17 cellular contexts compared by ENCODE assay signal in the genomic region with DNA sequence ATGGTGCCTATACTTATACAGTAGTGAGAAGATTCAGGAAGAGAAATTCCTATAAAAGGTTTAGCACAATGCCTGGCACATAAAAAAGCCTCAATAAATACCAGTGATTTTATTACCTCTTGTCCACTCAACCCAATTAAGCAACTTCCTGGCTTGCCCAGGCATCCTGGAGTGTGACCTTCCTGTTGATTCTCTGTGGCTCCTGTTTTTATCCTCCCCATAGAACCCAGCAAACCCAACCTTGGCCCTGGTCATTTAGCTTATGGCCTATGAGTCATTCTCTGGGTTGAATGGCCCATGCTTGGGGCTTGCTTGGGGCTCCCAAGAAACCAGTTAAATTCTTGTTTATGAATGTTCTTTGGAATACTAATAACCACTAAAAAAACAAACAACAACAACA. TPM values are rescaled to one million over a fixed set of nuclear protein-coding genes. Genes with fewer than 3 reads are reported as not detected.
A peak's percentile ranks its signal among the peaks of the same experiment; 100 is the strongest.
DNase-seq lines count a peak whose midpoint lies in the region; ATAC-seq and TF ChIP-seq lines count a peak whose summit lies in the region.
"Had no signal": no experiment of that assay in that cellular context is flagged by ENCODE, and none has a peak within 500 bp of the region (broad histone marks: within the 10 kb centered on the region; RNA-seq: fewer than 3 reads in every experiment).

No MANE protein-coding gene starts in this region.

- no peaks in the 10 kb centered on the region for H3K36me3 Mint-ChIP-seq in activated CD4-positive, alpha-beta T cell treated with anti-CD3 and anti-CD28 coated beads, Interleukin-2, amount 10 ng/mL, durations not matched to agents 7 days and 5 days (ENCODE audit: low read depth)

- H3K27me3 ChIP-seq in gastrocnemius medialis = no peaks in the 10 kb centered on the region
- H3K27me3 ChIP-seq: heart right ventricle, ovary had no signal

- H3K4me1 ChIP-seq in gastrocnemius medialis = peaks cover 8 to 25% of the 10 kb centered on the region in 2 donors

- H3K27ac Mint-ChIP-seq in activated CD4-positive, alpha-beta T cell treated with anti-CD3 and anti-CD28 coated beads, Interleukin-2, amount 10 ng/mL, durations not matched to agents 7 days and 5 days = no peak overlapping the region

- CTCF ChIA-PET in activated CD4-positive, alpha-beta T cell treated with anti-CD3 and anti-CD28 coated beads, Interleukin-2, amount 10 ng/mL, durations not matched to agents 7 days and 5 days (lab: Charles Lee) = no interaction called here

- no peaks in the 10 kb centered on the region for H3K9me3 ChIP-seq in gastrocnemius medialis
- H3K9me3 ChIP-seq: heart right ventricle, ovary had no signal

- no peak overlapping the region for H3K4me3 ChIP-seq in gastrocnemius medialis
- H3K4me3 ChIP-seq: heart right ventricle, ovary had no signal

- H3K27ac ChIP-seq in gastrocnemius medialis = peak overlapping the region; percentile 6 to 34 (median 28)
- H3K27ac ChIP-seq: ovary had no signal

- in situ Hi-C loops in SK-MEL-5 (cut with HindIII; ENCODE audit: low pct_unique_long_range_greater_than_20kb, low sequenced_read_pairs) (no loop called here), gastrocnemius medialis (cut with MboI; ENCODE audit: low sequenced_read_pairs in 4 of 4) (no loop called here)

- no peak overlapping the region for H3K4me3 Mint-ChIP-seq in activated CD4-positive, alpha-beta T cell treated with anti-CD3 and anti-CD28 coated beads, Interleukin-2, amount 10 ng/mL, durations not matched to agents 7 days and 5 days

- POLR2A ChIA-PET in activated CD4-positive, alpha-beta T cell treated with anti-CD3 and anti-CD28 coated beads, Interleukin-2, amount 10 ng/mL, durations not matched to agents 7 days and 5 days (lab: Charles Lee) = no interaction called here

- DNase-seq in HT1080 (ENCODE audit: low read depth) = peak; percentile 46
- DNase-seq in SK-MEL-5 (ENCODE audit: low read depth, low spot score) = peak; percentile 57
- DNase-seq in foreskin melanocyte = peak; percentile 34
- DNase-seq in gastrocnemius medialis = no peak
- no peak for DNase-seq in NCI-H2107 treated with DMSO at 0.1 percent for 48 hours (lab: John Stamatoyannopoulos, UW; ENCODE audit: unreplicated experiment)
- no peak for DNase-seq in activated CD4-positive, alpha-beta T cell treated with anti-CD3 and anti-CD28 coated beads, Interleukin-2, amount 10 ng/mL, durations not matched to agents 7 days and 5 days
- DNase-seq: activated effector memory CD4-positive, alpha-beta T cell treated with Interleukin-2 at 50 U/mL for 16 hours; aorta; erythroblast; heart right ventricle; KBM-7; NCI-H1436; NCI-H446; ovary; stimulated activated CD4-positive, alpha-beta T cell treated with anti-CD3 and anti-CD28 coated beads, Interleukin-12 subunit alpha, Interleukin-12 subunit beta, amount 100 ng/mL, for 4 hours had no signal

- H3K4me1 Mint-ChIP-seq in activated CD4-positive, alpha-beta T cell treated with anti-CD3 and anti-CD28 coated beads, Interleukin-2, amount 10 ng/mL, durations not matched to agents 7 days and 5 days = no peaks in the 10 kb centered on the region

- TF ChIP-seq CTCF in gastrocnemius medialis (IDR thresholded peaks at IDR 0.05 in 4 of 5, conservative IDR thresholded peaks at IDR 0.05 in 1 of 5) = no peak

- peaks cover 32% of the 10 kb centered on the region for H3K27me3 Mint-ChIP-seq in activated CD4-positive, alpha-beta T cell treated with anti-CD3 and anti-CD28 coated beads, Interleukin-2, amount 10 ng/mL, durations not matched to agents 7 days and 5 days

- no peaks in the 10 kb centered on the region for H3K36me3 ChIP-seq in gastrocnemius medialis
- H3K36me3 ChIP-seq: heart right ventricle, ovary had no signal

- intact Hi-C loops in gastrocnemius medialis (cut with DNase I; ENCODE audit: low total_unique reads) = no loop called here

- TF ChIP-seq POLR2A in gastrocnemius medialis (IDR thresholded peaks at IDR 0.05) = no peak

- no peaks in the 10 kb centered on the region for H3K9me3 Mint-ChIP-seq in activated CD4-positive, alpha-beta T cell treated with anti-CD3 and anti-CD28 coated beads, Interleukin-2, amount 10 ng/mL, durations not matched to agents 7 days and 5 days

- ATAC-seq in gastrocnemius medialis (peak in 1 of 2 donors; percentile 27), GM21381 (IDR thresholded peaks at IDR 0.05; ENCODE audit: unreplicated experiment) (no peak), HG02763 (IDR thresholded peaks at IDR 0.05; ENCODE audit: unreplicated experiment) (no peak)

RNA-seq across cellular contexts. Expression of a gene that starts 21.4 kb away (rescaled TPM):
- total RNA-seq in HT1080 (2014; rRNA removed; shearing (Covaris generic)) = 955 and 1,238 TPM in 2 replicates
- polyA plus RNA-seq in HT1080 (2015; cell fraction: cytosol; rRNA removed) = 969 and 1,116 TPM in 2 replicates
- 1,737 and 2,034 TPM in 2 replicates for polyA plus RNA-seq in HT1080 (2015; cell fraction: nucleus; rRNA removed)
- 1,245 and 1,275 TPM in 2 replicates for total RNA-seq in SK-MEL-5 (2014; rRNA removed; shearing (Covaris generic))
- 1,268 and 1,800 TPM in 2 replicates for polyA plus RNA-seq in SK-MEL-5 (2015; cell fraction: cytosol; rRNA removed)
- 255 and 292 TPM in 2 replicates for polyA plus RNA-seq in SK-MEL-5 (2015; cell fraction: nucleus; rRNA removed)
- total RNA-seq in gastrocnemius medialis = 100 to 1,000 TPM in 3 of 4 donors, 10 to 100 TPM in 1; 87.7 to 209 (median 163) TPM
- 1 to 10 TPM in 1 of 2 experiments, under 1 TPM in 1; 0.27 to 1.1 TPM for total RNA-seq in activated CD4-positive, alpha-beta T cell treated with anti-CD3 and anti-CD28 coated beads, Interleukin-2, amount 10 ng/mL, durations not matched to agents 7 days and 5 days

RNA-seq across cellular contexts. Expression of a gene that starts 50.3 kb away (rescaled TPM):
- total RNA-seq in HT1080 (2014; rRNA removed; shearing (Covaris generic)) = 208 and 248 TPM in 2 replicates
- polyA plus RNA-seq in HT1080 (2015; cell fraction: cytosol; rRNA removed) = 244 and 384 TPM in 2 replicates
- 117 and 127 TPM in 2 replicates for polyA plus RNA-seq in HT1080 (2015; cell fraction: nucleus; rRNA removed)
- total RNA-seq in SK-MEL-5 (2014; rRNA removed; shearing (Covaris generic)) = 941 and 954 TPM in 2 replicates
- 2,137 and 3,593 TPM in 2 replicates for polyA plus RNA-seq in SK-MEL-5 (2015; cell fraction: cytosol; rRNA removed)
- polyA plus RNA-seq in SK-MEL-5 (2015; cell fraction: nucleus; rRNA removed) = 329 and 333 TPM in 2 replicates
- 10 to 100 TPM; 31.4 to 71.6 (median 55.3) TPM for total RNA-seq in gastrocnemius medialis
- 10 to 100 TPM; 46.9 to 48.1 TPM for total RNA-seq in activated CD4-positive, alpha-beta T cell treated with anti-CD3 and anti-CD28 coated beads, Interleukin-2, amount 10 ng/mL, durations not matched to agents 7 days and 5 days

Comparison
In these comparisons a context has a peak if more than half of its experiments do, and no peak if none do; other contexts are left out.
1. DNase-seq: peak in HT1080 (single experiment), SK-MEL-5 (single experiment) and foreskin melanocyte (single experiment); none in gastrocnemius medialis (0 of 2), NCI-H2107 treated with DMSO at 0.1 percent for 48 hours (single experiment) and activated CD4-positive, alpha-beta T cell treated with anti-CD3 and anti-CD28 coated beads, Interleukin-2, amount 10 ng/mL, durations not matched to agents 7 days and 5 days (single experiment).
2. RNA of a gene that starts 21.4 kb away (total RNA-seq): 1,245 to 1,275 TPM in SK-MEL-5, 955 to 1,238 TPM in HT1080 and 87.7 to 209 TPM in gastrocnemius medialis; 0.27 to 1.1 TPM in activated CD4-positive, alpha-beta T cell treated with anti-CD3 and anti-CD28 coated beads, Interleukin-2, amount 10 ng/mL, durations not matched to agents 7 days and 5 days; every median in the first group is over 10 times any median in the second.